8 cellular contexts compared by ENCODE assay signal in genomic region chr2:8761529-8762164, GRCh38.
DNase-seq lines count a peak whose midpoint lies in the region; ATAC-seq, FAIRE-seq and TF ChIP-seq lines count a peak whose summit lies in the region.

No MANE protein-coding gene starts in this region.

- H3K79me1 ChIP-seq in mesendoderm (ENCODE audit: low read length): no peaks in the 10 kb centered on the region

- H4K5ac ChIP-seq in mesendoderm (ENCODE audit: low read length): no peak overlapping the region

- FAIRE-seq in A204.1 (lab: Jason Lieb, UNC): peak; percentile 97

- H3K4ac ChIP-seq in mesendoderm (ENCODE audit: low read depth, low read length): no peak overlapping the region

- H3K27me3 ChIP-seq in mesendoderm (ENCODE audit: insufficient read depth, low read length, poor library complexity): no peaks in the 10 kb centered on the region

- no peak overlapping the region for H3K56ac ChIP-seq in mesendoderm (ENCODE audit: low read length)

- no peak for ATAC-seq in GM18505 (IDR thresholded peaks at IDR 0.05; ENCODE audit: unreplicated experiment)

- H3K79me2 ChIP-seq in mesendoderm (ENCODE audit: control insufficient read depth, insufficient read depth, low read length): no peaks in the 10 kb centered on the region

- H3K4me1 ChIP-seq in mesendoderm (ENCODE audit: control insufficient read depth, low read depth, low read length): no peaks in the 10 kb centered on the region

- H2BK15ac ChIP-seq in mesendoderm (replicated peaks; ENCODE audit: low read depth): no peak overlapping the region

- WGBS in mesendoderm (ENCODE audit: extremely low coverage, insufficient coverage, low lambda C conversion rate): no CpG with 5 or more reads among the region's 1 CpG

- TF ChIP-seq CTCF in GM12865 (IDR thresholded peaks at IDR 0.05; ENCODE audit: insufficient read depth, low read depth, low read length, missing control alignments): peak; percentile 36

- DNase-seq in GM12865 (ENCODE audit: low read depth) (peak; percentile 47), NCI-H2171 treated with DMSO at 0.1 percent for 48 hours (lab: John Stamatoyannopoulos, UW) (peak; percentile 59), cerebellum (ENCODE audit: low spot score) (peak; percentile 49), mesendoderm (peak; percentile 40)
- no peak for DNase-seq in stimulated activated CD4-positive, alpha-beta T cell treated with anti-CD3 and anti-CD28 coated beads, Interleukin-2, amount 100 ng/mL, for 48 hours
- DNase-seq in activated CD4-positive, CD25-positive, alpha-beta regulatory T cell (lab: John Stamatoyannopoulos, UW): no peak

- H2BK120ac ChIP-seq in mesendoderm (ENCODE audit: low read depth, low read length): no peak overlapping the region

- H4K8ac ChIP-seq in mesendoderm (ENCODE audit: low read depth, low read length): no peak overlapping the region

- H3K27ac ChIP-seq in mesendoderm (ENCODE audit: low read depth, low read length): no peak overlapping the region

- TF ChIP-seq POLR2A in GM18505 (IDR thresholded peaks at IDR 0.05; ENCODE audit: borderline replicate concordance, extremely low read depth, insufficient read depth, insufficient read length): no peak

- no peak overlapping the region for H2BK5ac ChIP-seq in mesendoderm (ENCODE audit: low read length)

- H2AK5ac ChIP-seq in mesendoderm (ENCODE audit: low read length): no peak overlapping the region

- no peaks in the 10 kb centered on the region for H3K36me3 ChIP-seq in mesendoderm (ENCODE audit: control insufficient read depth, insufficient read depth, low read length)

- H3K4me2 ChIP-seq in mesendoderm (ENCODE audit: low read length): no peak overlapping the region

- no peak overlapping the region for H3K23ac ChIP-seq in mesendoderm (ENCODE audit: low read length)

- no peak overlapping the region for H3K9ac ChIP-seq in mesendoderm (ENCODE audit: low read length)

- H3K4me3 ChIP-seq in GM12865 (ENCODE audit: low read depth, low read length) (no peak overlapping the region), mesendoderm (ENCODE audit: low read length) (no peak overlapping the region)

- H3K18ac ChIP-seq in mesendoderm (ENCODE audit: low read length): no peak overlapping the region

Comparison
In these comparisons a context has a peak if more than half of its experiments do, and no peak if none do; other contexts are left out.
1. DNase-seq: peak in GM12865 (single experiment), NCI-H2171 treated with DMSO at 0.1 percent for 48 hours (single experiment), cerebellum (single experiment) and mesendoderm (single experiment); none in stimulated activated CD4-positive, alpha-beta T cell treated with anti-CD3 and anti-CD28 coated beads, Interleukin-2, amount 100 ng/mL, for 48 hours (0 of 2) and activated CD4-positive, CD25-positive, alpha-beta regulatory T cell (0 of 4).